ENCODE assay signal across 8 cellular contexts in the genomic region with DNA sequence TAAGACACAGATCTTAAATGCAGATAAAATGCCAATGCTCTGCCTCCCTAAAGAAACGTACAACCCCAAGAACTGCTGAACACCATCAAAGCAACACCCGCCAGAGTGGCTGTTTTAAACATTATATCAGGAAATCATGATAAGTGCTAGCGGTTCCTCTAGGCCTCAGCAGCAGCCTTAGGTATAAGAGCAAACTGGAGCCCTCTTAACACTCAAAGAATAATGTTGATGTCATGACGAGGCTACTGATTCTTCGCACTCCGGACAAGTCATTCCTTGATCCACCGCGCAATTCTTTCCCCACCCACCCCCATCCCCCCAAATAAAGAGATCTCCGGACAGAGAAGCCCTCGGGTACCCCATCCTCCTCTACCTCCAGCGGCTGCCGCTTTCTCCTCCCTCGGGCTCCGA. TPM values are rescaled to one million over a fixed set of nuclear protein-coding genes. Genes with fewer than 3 reads are reported as not detected.
DNase-seq lines count a peak whose midpoint lies in the region; ATAC-seq, FAIRE-seq and TF ChIP-seq lines count a peak whose summit lies in the region.

No MANE protein-coding gene starts in this region.

- H3K9me3 ChIP-seq in body of pancreas (no peaks in the 10 kb centered on the region), HepG2 (ENCODE audit: low read length) (no peaks in the 10 kb centered on the region), thoracic aorta (no peaks in the 10 kb centered on the region)

- H3K79me2 ChIP-seq in HepG2 (ENCODE audit: insufficient read depth, low read length): peaks cover 68% of the 10 kb centered on the region

- no peaks in the 10 kb centered on the region for H3K27me3 ChIP-seq in body of pancreas
- no peaks in the 10 kb centered on the region; a peak in 2 of 5 replicates for H3K27me3 ChIP-seq in HepG2 (ENCODE audit: control insufficient read depth in 1 of 2, insufficient read depth in 2 of 2, low read length in 2 of 2)
- no peaks in the 10 kb centered on the region for H3K27me3 ChIP-seq in thoracic aorta (replicated peaks; ENCODE audit: insufficient read depth)

- peaks cover 7% of the 10 kb centered on the region; the same call in 1 of the 2 replicates for H4K20me1 ChIP-seq in HepG2 (ENCODE audit: insufficient read depth, low read length)

- no TSS peak for BruUV-seq in HepG2 (replicated peaks; lab: Mats Ljungman, UMichigan)

- peak overlapping the region; percentile 75 for H3K4me3 ChIP-seq in NB4 (ENCODE audit: low read depth, low read length)
- peak overlapping the region; percentile 66 to 78 for H3K4me3 ChIP-seq in body of pancreas
- H3K4me3 ChIP-seq in HepG2 (replicated peaks in 1 of 3; ENCODE audit: insufficient read depth in 1 of 3, low read depth in 2 of 3, low read length in 3 of 3): peak overlapping the region; percentile 90 to 93 (median 92)
- H3K4me3 ChIP-seq in thoracic aorta: peak overlapping the region; percentile 97

- POLR2A ChIA-PET in HepG2 (lab: Yijun Ruan, JAX): interaction anchor here (1.4 to 3.4 kb wide), 4 partner anchors 20 to 274 kb away, joined by 4 to 96 read pairs (median 11); a partner anchor contains a TSS

- H3K27ac ChIP-seq in body of pancreas (peak overlapping the region; percentile 59 to 93 (median 78)), HepG2 (ENCODE audit: extremely low read length, insufficient read depth, low read length) (peak overlapping the region; percentile 94), thoracic aorta (peak overlapping the region; percentile 93 to 95)

- ATAC-seq in body of pancreas (no peak), HepG2 (no peak), thoracic aorta (ENCODE audit: insufficient number of reproducible peaks, low FRiP score, low read depth) (no peak), GM21447 (IDR thresholded peaks at IDR 0.05; ENCODE audit: unreplicated experiment) (no peak)

- TF ChIP-seq CTCF in NB4 (IDR thresholded peaks at IDR 0.05; ENCODE audit: low read depth, low read length): no peak
- TF ChIP-seq CTCF in body of pancreas (IDR thresholded peaks at IDR 0.05): no peak
- TF ChIP-seq CTCF in HepG2 (CRISPR knock-in tag; IDR thresholded peaks at IDR 0.05): no peak
- TF ChIP-seq CTCF in thoracic aorta (IDR thresholded peaks at IDR 0.05): no peak

- DNase-seq in DMS79 treated with DMSO at 0.1 percent for 48 hours (lab: John Stamatoyannopoulos, UW) (peak; percentile 24), DMS79 (lab: John Stamatoyannopoulos, UW) (no peak), NB4 (ENCODE audit: low read depth) (peak; percentile 47), body of pancreas (no peak), HepG2 (ENCODE audit: low spot score) (no peak), thoracic aorta (ENCODE audit: low spot score) (no peak), NCI-H2029 (lab: John Stamatoyannopoulos, UW) (no peak)

- CTCF ChIA-PET in HepG2 (lab: Yijun Ruan, JAX; ENCODE audit: low intra/inter-chr PET ratio, low total read pairs): no interaction called here

- peaks cover 26% of the 10 kb centered on the region for H3K4me1 ChIP-seq in body of pancreas
- peaks cover 43% of the 10 kb centered on the region for H3K4me1 ChIP-seq in HepG2 (ENCODE audit: insufficient read depth, low read length)
- peaks cover 26 to 31% of the 10 kb centered on the region in 2 donors for H3K4me1 ChIP-seq in thoracic aorta (ENCODE audit: control insufficient read depth in 1 of 2, low read depth in 2 of 2)

- intact Hi-C loops in body of pancreas (cut with DNase I): no loop called here
- intact Hi-C loops in HepG2 (cut with micrococcal nuclease; ENCODE audit: unreplicated experiment): loop anchor here (1.0 to 5.0 kb wide), 2 partner anchors 20 to 123 kb away; no protein-coding TSS in a partner anchor

- H3K9ac ChIP-seq in HepG2 (ENCODE audit: insufficient read depth, low read depth, low read length): peak overlapping the region; percentile 90

- FAIRE-seq in HepG2 (lab: Jason Lieb, UNC): no peak

- TF ChIP-seq EP300 in HepG2 (IDR thresholded peaks at IDR 0.05; ENCODE audit: low read depth in 2 of 2, low read length in 2 of 2) (no peak), HepG2 (CRISPR knock-in tag; IDR thresholded peaks at IDR 0.05; ENCODE audit: borderline replicate concordance) (no peak)

- H3K4me2 ChIP-seq in HepG2 (ENCODE audit: low read depth, low read length): peak overlapping the region; percentile 86

- H2AFZ ChIP-seq in HepG2 (ENCODE audit: low read length): no peak overlapping the region

- no peak for TF ChIP-seq RAD21 in HepG2 (CRISPR knock-in tag; IDR thresholded peaks at IDR 0.05)

- in situ Hi-C loops in HepG2 (cut with HindIII; ENCODE audit: extremely low pct_ligation_motif_present, low pct_unique_long_range_greater_than_20kb): loop anchor here (5.0 kb wide), 1 partner anchor 123 kb away; no protein-coding TSS in a partner anchor

- no peaks in the 10 kb centered on the region for H3K36me3 ChIP-seq in body of pancreas (replicated peaks in 1 of 2; ENCODE audit: insufficient read depth in 1 of 2, low read depth in 2 of 2)
- H3K36me3 ChIP-seq in HepG2 (replicated peaks in 1 of 2; ENCODE audit: control insufficient read depth in 1 of 2, insufficient read depth in 2 of 2, low read length in 2 of 2): no peaks in the 10 kb centered on the region; a peak in 1 of 5 replicates
- H3K36me3 ChIP-seq in thoracic aorta: no peaks in the 10 kb centered on the region

- TF ChIP-seq POLR2A in NB4 (IDR thresholded peaks at IDR 0.05; ENCODE audit: extremely low read depth, insufficient read length) (no peak), body of pancreas (IDR thresholded peaks at IDR 0.05) (no peak), HepG2 (IDR thresholded peaks at IDR 0.05; ENCODE audit: insufficient read depth in 1 of 2, low read depth in 2 of 2, low read length in 2 of 2) (no peak)

- WGBS in body of pancreas, 2 donors: 0% methylated on average over 5 to 14 of the region's 14 CpGs
- WGBS in HepG2 (ENCODE audit: low lambda C conversion rate): under 1% methylated on average over 14 of the region's 14 CpGs

TF ChIP-seq in HepG2, 621 proteins besides CTCF, POLR2A, EP300 and RAD21 (continues in another document):
- TF ChIP-seq RFX1 (IDR thresholded peaks at IDR 0.05): no peak
- TF ChIP-seq, protein P1, sequence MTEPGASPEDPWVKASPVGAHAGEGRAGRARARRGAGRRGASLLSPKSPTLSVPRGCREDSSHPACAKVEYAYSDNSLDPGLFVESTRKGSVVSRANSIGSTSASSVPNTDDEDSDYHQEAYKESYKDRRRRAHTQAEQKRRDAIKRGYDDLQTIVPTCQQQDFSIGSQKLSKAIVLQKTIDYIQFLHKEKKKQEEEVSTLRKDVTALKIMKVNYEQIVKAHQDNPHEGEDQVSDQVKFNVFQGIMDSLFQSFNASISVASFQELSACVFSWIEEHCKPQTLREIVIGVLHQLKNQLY (CRISPR knock-in tag; IDR thresholded peaks at IDR 0.05): no peak

RNA-seq across cellular contexts. Expression of a gene that starts 0.5 kb away (rescaled TPM):
- total RNA-seq in body of pancreas (1 to 10 TPM; 2.0 to 2.9 TPM), HepG2 (2016; rRNA removed; fragmentation: Illumina TruSeq; extraction: Trizol) (25.2 and 37.9 TPM in 2 replicates), thoracic aorta (10 to 100 TPM; 10.3 to 13.6 TPM)
- total RNA-seq in HepG2 (2016; cell fraction: cytosol; rRNA removed; fragmentation: Illumina TruSeq; extraction: Trizol; ENCODE audit: low read depth): 8.4 and 9.1 TPM in 2 replicates
- 25.9 and 35.0 TPM in 2 replicates for total RNA-seq in HepG2 (2016; cell fraction: insoluble cytoplasmic fraction; rRNA removed; fragmentation: Illumina TruSeq; extraction: Trizol)
- total RNA-seq in HepG2 (2016; cell fraction: membrane; rRNA removed; fragmentation: Illumina TruSeq; extraction: Trizol): 22.0 and 27.4 TPM in 2 replicates
- 17.6 and 19.1 TPM in 2 replicates for total RNA-seq in HepG2 (2016; cell fraction: nucleus; rRNA removed; fragmentation: Illumina TruSeq; extraction: Trizol)
- polyA plus RNA-seq in HepG2 (2011; rRNA removed): 22.8 and 32.9 TPM in 2 replicates
- 19.1 and 19.4 TPM in 2 replicates for polyA plus RNA-seq in HepG2 (2011; cell fraction: cytosol; rRNA removed)
- polyA plus RNA-seq in HepG2 (2011; cell fraction: nucleus; rRNA removed): 8.3 and 11.2 TPM in 2 replicates
- 11.1 and 21.5 TPM in 2 replicates for polyA plus RNA-seq in HepG2 (2012)
- 1.1 and 1.4 TPM in 2 replicates for polyA plus RNA-seq in HepG2 (2016; cell fraction: cytosol; fragmentation: Illumina TruSeq; extraction: Trizol; ENCODE audit: low read depth)
- 22.9 and 24.1 TPM in 2 replicates for polyA plus RNA-seq in HepG2 (2016; cell fraction: insoluble cytoplasmic fraction; fragmentation: Illumina TruSeq; extraction: Trizol; ENCODE audit: low read depth)
- polyA plus RNA-seq in HepG2 (2016; cell fraction: membrane; fragmentation: Illumina TruSeq; extraction: Trizol; ENCODE audit: low read depth): 6.1 and 7.3 TPM in 2 replicates
- 12.3 and 15.5 TPM in 2 replicates for polyA plus RNA-seq in HepG2 (2016; cell fraction: nucleus; fragmentation: Illumina TruSeq; extraction: Trizol; ENCODE audit: insufficient read depth, low read depth)
- 41.1 and 60.7 TPM in 2 replicates for polyA minus RNA-seq in HepG2 (2011; rRNA and poly(A)+ RNA removed; ENCODE audit: low replicate concordance)
- polyA minus RNA-seq in HepG2 (2011; cell fraction: cytosol; rRNA and poly(A)+ RNA removed): 36.7 and 41.0 TPM in 2 replicates
- polyA minus RNA-seq in HepG2 (2011; cell fraction: nucleus; rRNA and poly(A)+ RNA removed): 54.2 and 57.2 TPM in 2 replicates

RNA-seq across cellular contexts. Expression of a gene that starts 24.9 kb away (rescaled TPM):
- total RNA-seq in body of pancreas (10 to 100 TPM in 1 of 2 donors, 1 to 10 TPM in 1; 1.6 to 12.7 TPM), HepG2 (2016; rRNA removed; fragmentation: Illumina TruSeq; extraction: Trizol) (52.5 and 90.4 TPM in 2 replicates), thoracic aorta (10 to 100 TPM; 40.3 to 70.7 TPM)
- 17.0 and 18.1 TPM in 2 replicates for total RNA-seq in HepG2 (2016; cell fraction: cytosol; rRNA removed; fragmentation: Illumina TruSeq; extraction: Trizol; ENCODE audit: low read depth)
- total RNA-seq in HepG2 (2016; cell fraction: insoluble cytoplasmic fraction; rRNA removed; fragmentation: Illumina TruSeq; extraction: Trizol): 53.2 and 103 TPM in 2 replicates
- total RNA-seq in HepG2 (2016; cell fraction: membrane; rRNA removed; fragmentation: Illumina TruSeq; extraction: Trizol): 24.5 and 29.1 TPM in 2 replicates
- total RNA-seq in HepG2 (2016; cell fraction: nucleus; rRNA removed; fragmentation: Illumina TruSeq; extraction: Trizol): 26.7 and 28.0 TPM in 2 replicates
- polyA plus RNA-seq in HepG2 (2011; rRNA removed): 22.3 and 28.8 TPM in 2 replicates
- 16.5 and 20.2 TPM in 2 replicates for polyA plus RNA-seq in HepG2 (2011; cell fraction: cytosol; rRNA removed)
- 9.4 and 9.9 TPM in 2 replicates for polyA plus RNA-seq in HepG2 (2011; cell fraction: nucleus; rRNA removed)
- 32.2 and 38.7 TPM in 2 replicates for polyA plus RNA-seq in HepG2 (2012)
- 13.9 and 15.1 TPM in 2 replicates for polyA plus RNA-seq in HepG2 (2016; cell fraction: cytosol; fragmentation: Illumina TruSeq; extraction: Trizol; ENCODE audit: low read depth)
- 67.6 and 70.2 TPM in 2 replicates for polyA plus RNA-seq in HepG2 (2016; cell fraction: insoluble cytoplasmic fraction; fragmentation: Illumina TruSeq; extraction: Trizol; ENCODE audit: low read depth)
- polyA plus RNA-seq in HepG2 (2016; cell fraction: membrane; fragmentation: Illumina TruSeq; extraction: Trizol; ENCODE audit: low read depth): 16.2 and 20.1 TPM in 2 replicates
- polyA plus RNA-seq in HepG2 (2016; cell fraction: nucleus; fragmentation: Illumina TruSeq; extraction: Trizol; ENCODE audit: insufficient read depth, low read depth): 23.3 and 23.6 TPM in 2 replicates
- 7.8 and 11.4 TPM in 2 replicates for polyA minus RNA-seq in HepG2 (2011; rRNA and poly(A)+ RNA removed; ENCODE audit: low replicate concordance)
- polyA minus RNA-seq in HepG2 (2011; cell fraction: cytosol; rRNA and poly(A)+ RNA removed): 12.4 and 14.8 TPM in 2 replicates
- polyA minus RNA-seq in HepG2 (2011; cell fraction: nucleus; rRNA and poly(A)+ RNA removed): 18.3 and 19.8 TPM in 2 replicates

Comparison
In these comparisons a context has a peak if more than half of its experiments do, and no peak if none do; other contexts are left out.
1. DNase-seq: peak in DMS79 treated with DMSO at 0.1 percent for 48 hours (single experiment) and NB4 (single experiment); none in DMS79 (single experiment), body of pancreas (0 of 4), HepG2 (single experiment), thoracic aorta (single experiment) and NCI-H2029 (single experiment).
2. Peak in every context shown above with its lines, with median percentiles within 50 percentile points of each other: H3K4me3 ChIP-seq and H3K27ac ChIP-seq.